19 cellular contexts compared by ENCODE assay signal in genomic region chr7:117138474-117138873, GRCh38.
DNase-seq lines count a peak whose midpoint lies in the region; ATAC-seq, FAIRE-seq and TF ChIP-seq lines count a peak whose summit lies in the region.
"Had no signal": no experiment of that assay in that cellular context is flagged by ENCODE, and none has a peak within 500 bp of the region (broad histone marks: within the 10 kb centered on the region; RNA-seq: fewer than 3 reads in every experiment).

No MANE protein-coding gene starts in this region.

- no peak overlapping the region for H2BK15ac ChIP-seq in H1 (ENCODE audit: low read length)

- TF ChIP-seq POLR2A in H1 (IDR thresholded peaks at IDR 0.05; ENCODE audit: control extremely low read depth in 1 of 2, low read depth in 2 of 2, low read length in 2 of 2) = no peak

- peaks cover 23% of the 10 kb centered on the region for H3K36me3 Mint-ChIP-seq in neural progenitor cell
- peaks cover 2 to 24% of the 10 kb centered on the region in 2 donors for H3K36me3 Mint-ChIP-seq in CD4-positive, alpha-beta memory T cell

- peak overlapping the region; percentile 84; the same call in 1 of the 2 replicates for H2BK20ac ChIP-seq in H1 (ENCODE audit: low read length)

- TF ChIP-seq CTCF in H1 (IDR thresholded peaks at IDR 0.05; ENCODE audit: control extremely low read depth in 1 of 3, insufficient read depth in 1 of 3, low read depth in 1 of 3, low read length in 3 of 3) (no peak), neural progenitor cell (IDR thresholded peaks at IDR 0.05) (no peak), kidney (IDR thresholded peaks at IDR 0.05; ENCODE audit: borderline replicate concordance, extremely low read depth, insufficient read depth) (no peak)

- H3K9me3 ChIP-seq in HUES64 (ENCODE audit: insufficient read depth, low read depth, low read length) (no peaks in the 10 kb centered on the region), H1 (ENCODE audit: insufficient read depth in 2 of 2, low read depth in 1 of 2, low read length in 1 of 2) (no peaks in the 10 kb centered on the region), neural progenitor cell (ENCODE audit: low read depth) (no peaks in the 10 kb centered on the region), kidney (ENCODE audit: control insufficient read depth in 1 of 2, low read length in 2 of 2) (no peaks in the 10 kb centered on the region)
- no peaks in the 10 kb centered on the region for H3K9me3 ChIP-seq in CD4-positive, alpha-beta memory T cell (ENCODE audit: control insufficient read depth in 1 of 2, low read length in 2 of 2)
- H3K9me3 ChIP-seq: BLaER1 treated with 17β-estradiol and CSF1 and Interleukin-3, amounts not matched to agents 10 nM and 100 nM had no signal

- H3K9ac ChIP-seq in HUES64 (ENCODE audit: low read depth, low read length) (no peak overlapping the region), H1 (replicated peaks in 1 of 4; ENCODE audit: extremely low read depth in 1 of 4, low read depth in 3 of 4, low read length in 3 of 4) (no peak overlapping the region), neural progenitor cell (no peak overlapping the region), kidney (ENCODE audit: low read length in 2 of 2) (no peak overlapping the region)
- H3K9ac ChIP-seq: BLaER1 treated with 17β-estradiol and CSF1 and Interleukin-3, amounts not matched to agents 10 nM and 100 nM had no signal

- H3K14ac ChIP-seq in H1 (ENCODE audit: insufficient read length) = no peak overlapping the region

- H2AK5ac ChIP-seq in H1 (ENCODE audit: low read depth, low read length) = peak overlapping the region; percentile 57; the same call in 1 of the 2 replicates

- H3K4me3 Mint-ChIP-seq in neural progenitor cell = no peak overlapping the region
- no peak overlapping the region for H3K4me3 Mint-ChIP-seq in CD4-positive, alpha-beta memory T cell
- H3K4me3 Mint-ChIP-seq: CD8-positive, alpha-beta T cell had no signal

- no peak overlapping the region for H3K27ac Mint-ChIP-seq in neural progenitor cell
- H3K27ac Mint-ChIP-seq in CD4-positive, alpha-beta memory T cell = no peak overlapping the region
- H3K27ac Mint-ChIP-seq: CD8-positive, alpha-beta T cell had no signal

- WGBS in HUES64 = 86% methylated on average over 3 of the region's 3 CpGs
- WGBS in H1 (ENCODE audit: extremely low coverage in 1 of 2, insufficient coverage in 1 of 2, insufficient read length in 1 of 2, insufficient replicate concordance in 2 of 2, low coverage in 1 of 2, low lambda C conversion rate in 2 of 2, missing lambda C conversion rate in 1 of 2), 2 experiments = 74% methylated on average over 3 of the region's 3 CpGs; no CpG with 5 or more reads in 1 of the 2 experiments

- peak overlapping the region; percentile 36 for H4K91ac ChIP-seq in H1 (replicated peaks; ENCODE audit: insufficient read length, low read length)

- peak overlapping the region; percentile 6 for H3K4ac ChIP-seq in H1 (replicated peaks; ENCODE audit: insufficient read length, low read depth, low read length)

- H2BK5ac ChIP-seq in H1 (ENCODE audit: low read depth, low read length) = peak overlapping the region; percentile 63; the same call in 1 of the 2 replicates

- H3K4me1 Mint-ChIP-seq in neural progenitor cell = peaks cover 5% of the 10 kb centered on the region
- peaks cover 0 to 12% (median 6%) of the 10 kb centered on the region in 4 donors for H3K4me1 Mint-ChIP-seq in CD4-positive, alpha-beta memory T cell

- no peak overlapping the region for H3K18ac ChIP-seq in H1 (ENCODE audit: extremely low read depth, low read length)

- H3K4me1 ChIP-seq in HUES64 (ENCODE audit: insufficient read depth, low read length) (peaks cover 61% of the 10 kb centered on the region), H1 (replicated peaks in 1 of 4; ENCODE audit: control insufficient read depth in 3 of 4, insufficient read depth in 4 of 4, low read length in 3 of 4) (peaks cover 1 to 17% (median 10%) of the 10 kb centered on the region in 4 experiments; a peak in 4 of 7 replicates), neural progenitor cell (peaks cover 8% of the 10 kb centered on the region), kidney (ENCODE audit: control insufficient read depth in 1 of 2, insufficient read depth in 1 of 2, low read depth in 1 of 2, low read length in 2 of 2) (no peaks in the 10 kb centered on the region)
- H3K4me1 ChIP-seq in CD4-positive, alpha-beta memory T cell (ENCODE audit: insufficient read depth, low read length) = no peaks in the 10 kb centered on the region

- no peaks in the 10 kb centered on the region for H4K20me1 ChIP-seq in H1 (replicated peaks in 1 of 2; ENCODE audit: control insufficient read depth in 1 of 2, insufficient read depth in 2 of 2, low read length in 2 of 2)
- no peaks in the 10 kb centered on the region for H4K20me1 ChIP-seq in neural progenitor cell (ENCODE audit: low read depth)
- H4K20me1 ChIP-seq: BLaER1 treated with 17β-estradiol and CSF1 and Interleukin-3, amounts not matched to agents 10 nM and 100 nM had no signal

- H3K4me2 ChIP-seq in H1 (ENCODE audit: insufficient read depth in 1 of 2, low read depth in 2 of 2, low read length in 2 of 2) (0 out of 4 replicates have a peak overlapping the region, but pooled peaks of 1 of the 2 experiments have one; percentile 2), neural progenitor cell (peak overlapping the region; percentile 2)

- no peak overlapping the region for H4K8ac ChIP-seq in H1 (ENCODE audit: extremely low read depth, insufficient read depth, low read length)

- peak overlapping the region; percentile 87 for H3K27ac ChIP-seq in HUES64 (ENCODE audit: low read depth, low read length)
- H3K27ac ChIP-seq in H1 (ENCODE audit: low read depth, low read length) = no peak overlapping the region
- H3K27ac ChIP-seq in neural progenitor cell = no peak overlapping the region
- H3K27ac ChIP-seq in CD4-positive, alpha-beta memory T cell (ENCODE audit: low read depth, low read length) = no peak overlapping the region
- H3K27ac ChIP-seq in kidney (ENCODE audit: low read depth in 2 of 2, low read length in 2 of 2) = no peak overlapping the region

- H3K79me2 ChIP-seq in H1 (ENCODE audit: control insufficient read depth in 1 of 2, insufficient read depth in 2 of 2, low read length in 2 of 2) (no peaks in the 10 kb centered on the region), neural progenitor cell (ENCODE audit: low read depth) (no peaks in the 10 kb centered on the region)

- no peaks in the 10 kb centered on the region for H3K27me3 ChIP-seq in HUES64 (ENCODE audit: insufficient read depth, low read length)
- no peaks in the 10 kb centered on the region for H3K27me3 ChIP-seq in H1 (replicated peaks in 1 of 4; ENCODE audit: control insufficient read depth in 3 of 4, extremely low read depth in 1 of 4, insufficient read depth in 3 of 4, low read length in 3 of 4)
- H3K27me3 ChIP-seq in neural progenitor cell = no peaks in the 10 kb centered on the region
- H3K27me3 ChIP-seq in CD4-positive, alpha-beta memory T cell (ENCODE audit: insufficient read depth, low read length) = no peaks in the 10 kb centered on the region
- H3K27me3 ChIP-seq: BLaER1 treated with 17β-estradiol and CSF1 and Interleukin-3, amounts not matched to agents 10 nM and 100 nM had no signal

- FAIRE-seq in H1 (lab: Jason Lieb, UNC) (no peak), kidney (lab: Jason Lieb, UNC) (no peak)
- FAIRE-seq: D721Med, GM12892, H54 had no signal

- H3K36me3 ChIP-seq in HUES64 (ENCODE audit: insufficient read depth, low read length) (no peaks in the 10 kb centered on the region), H1 (ENCODE audit: control insufficient read depth in 2 of 4, insufficient read depth in 4 of 4, low read length in 3 of 4) (no peaks in the 10 kb centered on the region; a peak in 2 of 8 replicates), neural progenitor cell (no peaks in the 10 kb centered on the region), kidney (ENCODE audit: control insufficient read depth in 1 of 2, insufficient read depth in 2 of 2, low read length in 2 of 2) (peaks cover 6% of the 10 kb centered on the region in 2 donors)
- H3K36me3 ChIP-seq in CD4-positive, alpha-beta memory T cell (ENCODE audit: insufficient read depth, low read length) = no peaks in the 10 kb centered on the region

- no peaks in the 10 kb centered on the region for H3F3A ChIP-seq in neural progenitor cell (ENCODE audit: low read depth)

- no peak overlapping the region for H3K56ac ChIP-seq in H1 (replicated peaks; ENCODE audit: insufficient read length, low read depth, low read length)

- H2BK120ac ChIP-seq in H1 (replicated peaks; ENCODE audit: low read depth, low read length) = peak overlapping the region; percentile 52

- no peaks in the 10 kb centered on the region for H3K9me3 Mint-ChIP-seq in neural progenitor cell
- no peaks in the 10 kb centered on the region for H3K9me3 Mint-ChIP-seq in CD4-positive, alpha-beta memory T cell
- H3K9me3 Mint-ChIP-seq: CD8-positive, alpha-beta T cell had no signal

- H2AFZ ChIP-seq in H1 (ENCODE audit: low read length) (no peak overlapping the region), neural progenitor cell (replicated peaks) (no peak overlapping the region)

- TF ChIP-seq EP300 in H1 (IDR thresholded peaks at IDR 0.05; ENCODE audit: borderline replicate concordance in 1 of 2, low read depth in 2 of 2, low read length in 2 of 2) = no peak

- no peaks in the 10 kb centered on the region for H3K79me1 ChIP-seq in H1 (ENCODE audit: low read depth, low read length)

- POLR2A ChIA-PET in H1 (lab: Charles Lee; ENCODE audit: partially characterized antibody) = no interaction called here
- POLR2A ChIA-PET in CD4-positive, alpha-beta memory T cell (lab: Charles Lee; ENCODE audit: partially characterized antibody) = no interaction called here

- CTCF ChIA-PET in H1 (lab: Charles Lee; ENCODE audit: partially characterized antibody) = interaction anchor here (1.0 to 1.5 kb wide), 2 partner anchors 11 to 206 kb away, joined by 3 to 4 read pairs; no protein-coding TSS in a partner anchor
- CTCF ChIA-PET in CD4-positive, alpha-beta memory T cell (lab: Charles Lee; ENCODE audit: partially characterized antibody) = no interaction called here

- H3K23me2 ChIP-seq in H1 (ENCODE audit: low read depth, low read length) = no peaks in the 10 kb centered on the region

- H4K5ac ChIP-seq in H1 (ENCODE audit: insufficient read length, low read depth, low read length) = no peak overlapping the region

- H3K4me3 ChIP-seq in HUES64 (ENCODE audit: low read length) (no peak overlapping the region), H1 (ENCODE audit: extremely low read depth in 1 of 4, insufficient read depth in 2 of 4, low read depth in 3 of 4, low read length in 4 of 4) (peak overlapping the region in 1 of 4 experiments; percentile 22; a peak in 1 of 8 replicates), neural progenitor cell (no peak overlapping the region), kidney (ENCODE audit: low read length in 2 of 2) (no peak overlapping the region)
- H3K4me3 ChIP-seq in CD4-positive, alpha-beta memory T cell (ENCODE audit: low read length in 2 of 2) = no peak overlapping the region

- no peaks in the 10 kb centered on the region for H3K27me3 Mint-ChIP-seq in neural progenitor cell (ENCODE audit: insufficient read depth, low read depth)
- H3K27me3 Mint-ChIP-seq in CD4-positive, alpha-beta memory T cell = no peaks in the 10 kb centered on the region

- no peak for TF ChIP-seq RAD21 in H1 (IDR thresholded peaks at IDR 0.05 in 1 of 2, conservative IDR thresholded peaks at IDR 0.05 in 1 of 2; ENCODE audit: low read depth in 2 of 2, low read length in 2 of 2)

- intact Hi-C loops in CD4-positive, alpha-beta memory T cell (cut with micrococcal nuclease) = no loop called here
- intact Hi-C loops in kidney (cut with DNase I) = no loop called here

- ATAC-seq in GM21723 (IDR thresholded peaks at IDR 0.05; ENCODE audit: unreplicated experiment) = no peak
- ATAC-seq: CD8-positive, alpha-beta T cell; HCT116 had no signal

- H2BK12ac ChIP-seq in H1 (ENCODE audit: low read depth, low read length) = peak overlapping the region; percentile 82; the same call in 1 of the 2 replicates

- DNase-seq in CD1c-positive myeloid dendritic cell (ENCODE audit: extremely low spot score) (peak; percentile 12), H1 (ENCODE audit: low read depth in 1 of 2, low spot score in 2 of 2) (no peak), neural progenitor cell (ENCODE audit: low spot score) (no peak), HuH-7.5 (ENCODE audit: low spot score) (no peak), kidney (no peak)
- DNase-seq in CD4-positive, alpha-beta memory T cell = no peak
- DNase-seq: ACHN; CD8-positive, alpha-beta T cell; COR-L47; DND-41; GDM1; KBM-7 had no signal

- no peak overlapping the region for H3K23ac ChIP-seq in H1 (ENCODE audit: insufficient read length)
